8 cellular contexts compared by ENCODE assay signal in the genomic region with DNA sequence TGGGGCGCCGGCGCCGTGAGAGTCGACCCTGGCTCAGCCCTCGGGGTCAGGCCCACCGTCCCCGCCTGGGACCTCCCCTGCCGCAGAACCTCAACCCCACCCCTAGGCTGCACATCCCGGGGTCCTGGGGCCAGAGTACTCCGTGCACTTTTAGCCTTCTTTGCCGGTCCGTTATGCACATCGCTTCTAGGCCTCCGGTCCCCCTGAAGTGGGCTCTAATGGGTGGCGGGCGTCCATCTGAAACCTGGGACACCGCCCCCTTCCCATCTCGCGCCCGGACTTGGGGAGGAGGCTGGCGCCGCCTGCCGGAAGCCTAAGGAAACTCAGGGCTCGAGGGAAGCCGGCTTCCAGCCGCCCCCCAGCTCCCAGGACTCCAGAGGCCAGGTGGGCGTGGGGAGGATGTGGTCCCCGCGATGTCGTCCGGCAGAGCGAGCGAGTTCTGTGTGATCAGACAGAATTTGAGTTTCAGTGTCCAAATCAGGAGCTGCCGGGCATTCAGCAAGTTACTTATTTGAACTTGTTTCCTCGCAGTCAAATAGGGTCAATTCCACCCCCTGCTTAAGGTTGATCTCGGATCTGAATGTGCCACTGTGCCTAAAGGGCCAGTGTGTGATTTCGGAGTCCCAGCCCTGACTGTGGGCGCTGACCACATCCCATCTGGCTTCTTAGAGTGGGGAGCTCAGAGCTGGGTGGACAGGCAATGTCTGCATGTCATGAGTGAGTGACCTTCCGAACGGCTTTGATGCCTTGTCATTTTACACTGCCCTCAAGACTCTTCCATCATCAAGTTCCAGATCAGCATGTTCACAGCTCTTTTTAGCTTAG. TPM values are rescaled to one million over a fixed set of nuclear protein-coding genes. Genes with fewer than 3 reads are reported as not detected.
A peak's percentile ranks its signal among the peaks of the same experiment; 100 is the strongest.
DNase-seq lines count a peak whose midpoint lies in the region; FAIRE-seq and TF ChIP-seq lines count a peak whose summit lies in the region.

No MANE protein-coding gene starts in this region.

- FAIRE-seq in GM12891 (lab: Jason Lieb, UNC): peak; percentile 71

- peak; percentile 68 for TF ChIP-seq CTCF in OCI-LY7 (conservative IDR thresholded peaks at IDR 0.05; ENCODE audit: low read length)
- TF ChIP-seq CTCF in adrenal gland (IDR thresholded peaks at IDR 0.05): peak; percentile 29 to 48 (median 36)
- no peak for TF ChIP-seq CTCF in WERI-Rb-1 (IDR thresholded peaks at IDR 0.05; ENCODE audit: low read depth, low read length)

- H3K9me2 ChIP-seq in OCI-LY7 (ENCODE audit: insufficient read depth, low read length): no peaks in the 10 kb centered on the region

- no peak overlapping the region for H3K9ac ChIP-seq in iPS-15b (ENCODE audit: low read depth, low read length)

- no TSS peak for BruUV-seq in OCI-LY7 (replicated peaks; lab: Mats Ljungman, UMichigan)

- H3K9me3 ChIP-seq in OCI-LY7 (ENCODE audit: low read length) (no peaks in the 10 kb centered on the region), adrenal gland (replicated peaks in 1 of 3) (no peaks in the 10 kb centered on the region), iPS-15b (ENCODE audit: control insufficient read depth, insufficient read depth, low read length) (no peaks in the 10 kb centered on the region), WERI-Rb-1 (ENCODE audit: severe bottlenecking) (no peaks in the 10 kb centered on the region)

- TF ChIP-seq POLR2A in GM12891 (IDR thresholded peaks at IDR 0.05; ENCODE audit: low read depth, low read length) (no peak), adrenal gland (IDR thresholded peaks at IDR 0.05) (no peak)

- H3K79me2 ChIP-seq in OCI-LY7 (ENCODE audit: insufficient read depth, low read depth, low read length): no peaks in the 10 kb centered on the region

- H4K20me1 ChIP-seq in OCI-LY7 (ENCODE audit: insufficient read depth, low read length): no peaks in the 10 kb centered on the region

- 8 to 19% (median 14%) methylated on average over 16 to 41 of the region's 41 CpGs for WGBS in adrenal gland, 4 donors

- H3K27ac ChIP-seq in OCI-LY7 (ENCODE audit: low read depth, low read length, poor library complexity, severe bottlenecking) (no peak overlapping the region), adrenal gland (no peak overlapping the region), WERI-Rb-1 (no peak overlapping the region)

- H3K36me3 ChIP-seq in OCI-LY7 (ENCODE audit: insufficient read depth, low read length) (no peaks in the 10 kb centered on the region), adrenal gland (replicated peaks in 1 of 2) (no peaks in the 10 kb centered on the region), iPS-15b (ENCODE audit: control insufficient read depth, insufficient read depth, low read length) (no peaks in the 10 kb centered on the region), WERI-Rb-1 (no peaks in the 10 kb centered on the region)

- H2AFZ ChIP-seq in OCI-LY7 (ENCODE audit: low read length): no peak overlapping the region

- H3K4me3 ChIP-seq in OCI-LY7 (ENCODE audit: low read depth, low read length, poor library complexity, severe bottlenecking) (no peak overlapping the region), adrenal gland (peak overlapping the region in 1 of 4 donors; percentile 70), iPS-15b (ENCODE audit: low read depth, low read length) (peak overlapping the region; percentile 56), WERI-Rb-1 (ENCODE audit: low read depth, low read length) (no peak overlapping the region)

- H3K4me1 ChIP-seq in OCI-LY7 (ENCODE audit: insufficient read depth, low read length, poor library complexity, severe bottlenecking) (no peaks in the 10 kb centered on the region), adrenal gland (replicated peaks in 1 of 2) (peaks cover 8 to 22% of the 10 kb centered on the region in 2 donors), iPS-15b (ENCODE audit: control insufficient read depth, insufficient read depth, low read length) (peaks cover 8% of the 10 kb centered on the region)

- DNase-seq in AG08396 (ENCODE audit: low spot score) (peak; percentile 73), GM12891 (ENCODE audit: insufficient read length, low spot score) (no peak), OCI-LY7 (ENCODE audit: low spot score) (no peak), adrenal gland (no peak), WERI-Rb-1 (no peak), NCI-H774 (lab: John Stamatoyannopoulos, UW) (no peak)
- peak; percentile 27 for DNase-seq in stimulated activated CD4-positive, alpha-beta T cell treated with anti-CD3 and anti-CD28 coated beads, Interleukin-12 subunit alpha, Interleukin-12 subunit beta, amount 100 ng/mL, for 4 hours

- CTCF ChIA-PET in OCI-LY7 (lab: Charles Lee; ENCODE audit: unreplicated experiment): no interaction called here

- intact Hi-C loops in OCI-LY7 (cut with micrococcal nuclease; ENCODE audit: unreplicated experiment): no loop called here
- intact Hi-C loops in adrenal gland (cut with DNase I): no loop called here

- POLR2A ChIA-PET in OCI-LY7 (lab: Charles Lee): no interaction called here

- peak overlapping the region; percentile 52; the same call in 1 of the 2 replicates for H3K4me2 ChIP-seq in OCI-LY7 (ENCODE audit: low read length)

- H3K27me3 ChIP-seq in adrenal gland (peaks cover 22% of the 10 kb centered on the region), iPS-15b (ENCODE audit: control insufficient read depth, insufficient read depth, low read length) (peaks cover 63% of the 10 kb centered on the region), WERI-Rb-1 (ENCODE audit: insufficient read depth, low read depth, severe bottlenecking) (no peaks in the 10 kb centered on the region)

TF ChIP-seq in GM12891, 5 proteins besides CTCF, POLR2A, EP300 and RAD21:
- TF ChIP-seq POLR2AphosphoS5 (IDR thresholded peaks at IDR 0.05; ENCODE audit: low read depth, low read length) (no peak), POU2F2 (IDR thresholded peaks at IDR 0.05; ENCODE audit: low read depth, low read length) (no peak), PAX5 (IDR thresholded peaks at IDR 0.05; ENCODE audit: insufficient read depth, low read length, severe bottlenecking) (no peak), SPI1 (IDR thresholded peaks at IDR 0.05; ENCODE audit: low read depth, low read length) (no peak), TAF1 (IDR thresholded peaks at IDR 0.05; ENCODE audit: low read depth, low read length) (no peak)

RNA-seq across cellular contexts. Expression of a gene that starts 47.6 kb away (rescaled TPM):
- 16.4 TPM for polyA plus RNA-seq in GM12891 (2012; ENCODE audit: low read depth, missing spikeins)
- total RNA-seq in OCI-LY7 (2014; rRNA removed; shearing (Covaris generic)): not detected in 2 replicates
- total RNA-seq in OCI-LY7 (2022) (0.15 TPM in 1 of 2 replicates, not detected in the other), adrenal gland (10 to 100 TPM in 4 of 8 donors, 1 to 10 TPM in 4; 6.1 to 21.8 (median 10.9) TPM)
- polyA plus RNA-seq in adrenal gland: 10 to 100 TPM in 2 of 3 donors, 1 to 10 TPM in 1; 2.5 to 19.7 (median 10.5) TPM

Comparison
In these comparisons a context has a peak if more than half of its experiments do, and no peak if none do; other contexts are left out.
1. DNase-seq: peak in AG08396 (single experiment) and stimulated activated CD4-positive, alpha-beta T cell treated with anti-CD3 and anti-CD28 coated beads, Interleukin-12 subunit alpha, Interleukin-12 subunit beta, amount 100 ng/mL, for 4 hours (single experiment); none in GM12891 (single experiment), OCI-LY7 (single experiment), adrenal gland (0 of 7), WERI-Rb-1 (single experiment) and NCI-H774 (single experiment).
2. RNA of a gene that starts 47.6 kb away (total RNA-seq): 6.1 to 21.8 TPM in adrenal gland; 0.15 TPM in OCI-LY7; every median in the first group is over 4 times any median in the second.